ENCODE assay signal across 11 cellular contexts in genomic region chr6:38933426-38933825, GRCh38.
DNase-seq lines count a peak whose midpoint lies in the region; ATAC-seq, FAIRE-seq and TF ChIP-seq lines count a peak whose summit lies in the region.
"Had no signal": no experiment of that assay in that cellular context is flagged by ENCODE, and none has a peak within 500 bp of the region (broad histone marks: within the 10 kb centered on the region; RNA-seq: fewer than 3 reads in every experiment).

No MANE protein-coding gene starts in this region.

- no peak overlapping the region for H3K27ac Mint-ChIP-seq in stimulated activated memory B cell treated with anti-CD40 and anti-IgM and Interleukin-4, amounts not matched to agents 10 μg/mL and 1 μg/mL and 100 μg/mL, for 72 hours

- in situ Hi-C loops in K562 (cut with MboI) = no loop called here

- H3K79me2 ChIP-seq in K562 (ENCODE audit: control insufficient read depth, insufficient read depth, low read length) = no peaks in the 10 kb centered on the region

- H3K36me3 Mint-ChIP-seq in stimulated activated memory B cell treated with anti-CD40 and anti-IgM and Interleukin-4, amounts not matched to agents 10 μg/mL and 1 μg/mL and 100 μg/mL, for 72 hours = no peaks in the 10 kb centered on the region

- H3K9ac ChIP-seq in K562 (ENCODE audit: insufficient read depth in 1 of 2, low read depth in 2 of 2, low read length in 2 of 2) = no peak overlapping the region

- no peaks in the 10 kb centered on the region for H3K9me3 ChIP-seq in K562 (replicated peaks; ENCODE audit: control insufficient read depth, insufficient read depth, low read depth, low read length)
- H3K9me3 ChIP-seq in pancreas = no peaks in the 10 kb centered on the region

- H3K4me1 ChIP-seq in K562 (replicated peaks in 1 of 2; ENCODE audit: control insufficient read depth in 2 of 2, insufficient read depth in 2 of 2, low read length in 2 of 2) = no peaks in the 10 kb centered on the region
- H3K4me1 ChIP-seq in pancreas = no peaks in the 10 kb centered on the region

- FAIRE-seq in K562 (lab: Jason Lieb, UNC) (no peak), pancreas (lab: Jason Lieb, UNC) (no peak)
- FAIRE-seq: A204.1 had no signal

- H4K20me1 ChIP-seq in K562 (replicated peaks; ENCODE audit: control insufficient read depth, insufficient read depth, low read length) = no peaks in the 10 kb centered on the region

- intact Hi-C loops in K562 (cut with micrococcal nuclease) (loop anchor here (5.0 kb wide), 1 partner anchor 61 kb away; no protein-coding TSS in a partner anchor), pancreas (cut with DNase I) (no loop called here)

- no peaks in the 10 kb centered on the region for H3K27me3 Mint-ChIP-seq in stimulated activated memory B cell treated with anti-CD40 and anti-IgM and Interleukin-4, amounts not matched to agents 10 μg/mL and 1 μg/mL and 100 μg/mL, for 72 hours

- CTCF ChIA-PET in K562 (lab: Yijun Ruan, JAX; ENCODE audit: low intra/inter-chr PET ratio) = no interaction called here

- no peaks in the 10 kb centered on the region for H3K4me1 Mint-ChIP-seq in stimulated activated memory B cell treated with anti-CD40 and anti-IgM and Interleukin-4, amounts not matched to agents 10 μg/mL and 1 μg/mL and 100 μg/mL, for 72 hours

- no peaks in the 10 kb centered on the region for H3K9me1 ChIP-seq in K562 (ENCODE audit: control insufficient read depth, insufficient read depth, low read length)

- TF ChIP-seq EP300 in K562 (IDR thresholded peaks at IDR 0.05; ENCODE audit: low read length) = no peak

- H3K27me3 ChIP-seq in K562 (ENCODE audit: control insufficient read depth in 2 of 2, insufficient read depth in 2 of 2, low read length in 2 of 2) (peaks cover 15 to 19% of the 10 kb centered on the region in 2 experiments), pancreas (no peaks in the 10 kb centered on the region)

- H3K4me3 Mint-ChIP-seq in stimulated activated memory B cell treated with anti-CD40 and anti-IgM and Interleukin-4, amounts not matched to agents 10 μg/mL and 1 μg/mL and 100 μg/mL, for 72 hours = no peak overlapping the region

- DNase-seq in DMS79 treated with DMSO at 0.1 percent for 48 hours (lab: John Stamatoyannopoulos, UW) (peak; percentile 7), DMS79 (lab: John Stamatoyannopoulos, UW) (no peak), NCI-H1105 treated with DMSO at 0.1 percent for 48 hours (lab: John Stamatoyannopoulos, UW) (peak; percentile 10), K562 (ENCODE audit: extremely low read depth in 1 of 4, low spot score in 3 of 4) (peak in 2 of 4 experiments; percentile 37 to 40), pancreas (no peak), GM19238 (ENCODE audit: insufficient read length, low spot score) (no peak)
- DNase-seq: activated CD4-positive, alpha-beta T cell treated with anti-CD3 and anti-CD28 coated beads for 1 hour; stimulated activated CD4-positive, alpha-beta T cell treated with anti-CD3 and anti-CD28 coated beads, Interleukin-4, amount 100 ng/mL, for 1 hour had no signal

- peak; percentile 43 to 65 for TF ChIP-seq RAD21 in K562 (CRISPR knock-in tag; conservative IDR thresholded peaks at IDR 0.05 in 1 of 2, IDR thresholded peaks at IDR 0.05 in 1 of 2)

- 1% methylated on average over 3 of the region's 3 CpGs for WGBS in K562 (ENCODE audit: insufficient coverage, low coverage, missing lambda C conversion rate)
- WGBS in pancreas, 2 donors = 43 to 45% methylated on average over 3 of the region's 3 CpGs

- no peaks in the 10 kb centered on the region for H3K9me3 Mint-ChIP-seq in stimulated activated memory B cell treated with anti-CD40 and anti-IgM and Interleukin-4, amounts not matched to agents 10 μg/mL and 1 μg/mL and 100 μg/mL, for 72 hours

- ATAC-seq in K562 (peak; percentile 69), pancreas (peak; percentile 40 to 74 (median 70)), GM18907 (IDR thresholded peaks at IDR 0.05; ENCODE audit: unreplicated experiment) (no peak)
- ATAC-seq in stimulated activated memory B cell treated with anti-CD40 and anti-IgM and Interleukin-4, amounts not matched to agents 10 μg/mL and 1 μg/mL and 100 μg/mL, for 72 hours = no peak

- BruUV-seq in K562 (replicated peaks; lab: Mats Ljungman, UMichigan) = no TSS peak

- H3K36me3 ChIP-seq in K562 (ENCODE audit: control insufficient read depth, insufficient read depth, low read length) (no peaks in the 10 kb centered on the region), pancreas (no peaks in the 10 kb centered on the region)

- H3K4me2 ChIP-seq in K562 (ENCODE audit: insufficient read depth, low read length) = no peak overlapping the region

- no peak overlapping the region for H2AFZ ChIP-seq in K562 (ENCODE audit: low read depth, low read length)

- POLR2A ChIA-PET in K562 (lab: Yijun Ruan, JAX) = no interaction called here

- TF ChIP-seq POLR2A in K562 (conservative IDR thresholded peaks at IDR 0.05) = no peak

- TF ChIP-seq CTCF in K562 (IDR thresholded peaks at IDR 0.05 in 2 of 3, conservative IDR thresholded peaks at IDR 0.05 in 1 of 3; ENCODE audit: insufficient read depth in 2 of 3, low read depth in 1 of 3, low read length in 3 of 3) (peak; percentile 26 to 70 (median 50); a peak in 5 of 6 replicates), pancreas (IDR thresholded peaks at IDR 0.05) (peak in 1 of 4 donors; percentile 11)

- H3K4me3 ChIP-seq in K562 (no peak overlapping the region), pancreas (no peak overlapping the region)

- no peak overlapping the region for H3K27ac ChIP-seq in K562 (ENCODE audit: extremely low read depth, low read depth, low read length)
- no peak overlapping the region for H3K27ac ChIP-seq in pancreas

TF ChIP-seq in K562, 482 proteins besides CTCF, POLR2A, EP300 and RAD21:
- TF ChIP-seq, protein P1, sequence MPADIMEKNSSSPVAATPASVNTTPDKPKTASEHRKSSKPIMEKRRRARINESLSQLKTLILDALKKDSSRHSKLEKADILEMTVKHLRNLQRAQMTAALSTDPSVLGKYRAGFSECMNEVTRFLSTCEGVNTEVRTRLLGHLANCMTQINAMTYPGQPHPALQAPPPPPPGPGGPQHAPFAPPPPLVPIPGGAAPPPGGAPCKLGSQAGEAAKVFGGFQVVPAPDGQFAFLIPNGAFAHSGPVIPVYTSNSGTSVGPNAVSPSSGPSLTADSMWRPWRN (IDR thresholded peaks at IDR 0.05; ENCODE audit: low read depth) = no peak
- TF ChIP-seq, protein P2, sequence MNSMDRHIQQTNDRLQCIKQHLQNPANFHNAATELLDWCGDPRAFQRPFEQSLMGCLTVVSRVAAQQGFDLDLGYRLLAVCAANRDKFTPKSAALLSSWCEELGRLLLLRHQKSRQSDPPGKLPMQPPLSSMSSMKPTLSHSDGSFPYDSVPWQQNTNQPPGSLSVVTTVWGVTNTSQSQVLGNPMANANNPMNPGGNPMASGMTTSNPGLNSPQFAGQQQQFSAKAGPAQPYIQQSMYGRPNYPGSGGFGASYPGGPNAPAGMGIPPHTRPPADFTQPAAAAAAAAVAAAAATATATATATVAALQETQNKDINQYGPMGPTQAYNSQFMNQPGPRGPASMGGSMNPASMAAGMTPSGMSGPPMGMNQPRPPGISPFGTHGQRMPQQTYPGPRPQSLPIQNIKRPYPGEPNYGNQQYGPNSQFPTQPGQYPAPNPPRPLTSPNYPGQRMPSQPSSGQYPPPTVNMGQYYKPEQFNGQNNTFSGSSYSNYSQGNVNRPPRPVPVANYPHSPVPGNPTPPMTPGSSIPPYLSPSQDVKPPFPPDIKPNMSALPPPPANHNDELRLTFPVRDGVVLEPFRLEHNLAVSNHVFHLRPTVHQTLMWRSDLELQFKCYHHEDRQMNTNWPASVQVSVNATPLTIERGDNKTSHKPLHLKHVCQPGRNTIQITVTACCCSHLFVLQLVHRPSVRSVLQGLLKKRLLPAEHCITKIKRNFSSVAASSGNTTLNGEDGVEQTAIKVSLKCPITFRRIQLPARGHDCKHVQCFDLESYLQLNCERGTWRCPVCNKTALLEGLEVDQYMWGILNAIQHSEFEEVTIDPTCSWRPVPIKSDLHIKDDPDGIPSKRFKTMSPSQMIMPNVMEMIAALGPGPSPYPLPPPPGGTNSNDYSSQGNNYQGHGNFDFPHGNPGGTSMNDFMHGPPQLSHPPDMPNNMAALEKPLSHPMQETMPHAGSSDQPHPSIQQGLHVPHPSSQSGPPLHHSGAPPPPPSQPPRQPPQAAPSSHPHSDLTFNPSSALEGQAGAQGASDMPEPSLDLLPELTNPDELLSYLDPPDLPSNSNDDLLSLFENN (IDR thresholded peaks at IDR 0.05; ENCODE audit: low read depth in 2 of 2, low read length in 2 of 2) = no peak
- TF ChIP-seq RBM14 (IDR thresholded peaks at IDR 0.05; ENCODE audit: borderline replicate concordance, insufficient read depth, low read depth, low read length) (no peak), TFAM (CRISPR knock-in tag; conservative IDR thresholded peaks at IDR 0.05) (no peak), ZNF431 (CRISPR knock-in tag; IDR thresholded peaks at IDR 0.05) (no peak), ZEB2 (IDR thresholded peaks at IDR 0.05) (no peak), BMI1 (IDR thresholded peaks at IDR 0.05; ENCODE audit: low read length) (0 out of 2 replicates have a peak, but pooled peaks have one; percentile 8), CEBPB (tag; IDR thresholded peaks at IDR 0.05) (no peak), EGR1 (conservative IDR thresholded peaks at IDR 0.05) (no peak), E2F1 (CRISPR knock-in tag; IDR thresholded peaks at IDR 0.05) (no peak), GTF2F1 (IDR thresholded peaks at IDR 0.05; ENCODE audit: low read depth, low read length) (no peak), GATA2 (CRISPR knock-in tag; IDR thresholded peaks at IDR 0.05) (peak; percentile 54; the same call in 1 of the 2 replicates), TCF7L2 (IDR thresholded peaks at IDR 0.05; ENCODE audit: low read depth, low read length) (no peak)
- TF ChIP-seq, protein P3, sequence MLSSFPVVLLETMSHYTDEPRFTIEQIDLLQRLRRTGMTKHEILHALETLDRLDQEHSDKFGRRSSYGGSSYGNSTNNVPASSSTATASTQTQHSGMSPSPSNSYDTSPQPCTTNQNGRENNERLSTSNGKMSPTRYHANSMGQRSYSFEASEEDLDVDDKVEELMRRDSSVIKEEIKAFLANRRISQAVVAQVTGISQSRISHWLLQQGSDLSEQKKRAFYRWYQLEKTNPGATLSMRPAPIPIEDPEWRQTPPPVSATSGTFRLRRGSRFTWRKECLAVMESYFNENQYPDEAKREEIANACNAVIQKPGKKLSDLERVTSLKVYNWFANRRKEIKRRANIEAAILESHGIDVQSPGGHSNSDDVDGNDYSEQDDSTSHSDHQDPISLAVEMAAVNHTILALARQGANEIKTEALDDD (IDR thresholded peaks at IDR 0.05) = peak; percentile 86

Comparison
In these comparisons a context has a peak if more than half of its experiments do, and no peak if none do; other contexts are left out.
1. DNase-seq: peak in DMS79 treated with DMSO at 0.1 percent for 48 hours (single experiment) and NCI-H1105 treated with DMSO at 0.1 percent for 48 hours (single experiment); none in DMS79 (single experiment), pancreas (0 of 6) and GM19238 (single experiment).
2. ATAC-seq: peak in K562 (single experiment) and pancreas (4 of 4); none in stimulated activated memory B cell treated with anti-CD40 and anti-IgM and Interleukin-4, amounts not matched to agents 10 μg/mL and 1 μg/mL and 100 μg/mL, for 72 hours (single experiment) and GM18907 (single experiment).